ENCODE assay signal across 10 cellular contexts in the genomic region with DNA sequence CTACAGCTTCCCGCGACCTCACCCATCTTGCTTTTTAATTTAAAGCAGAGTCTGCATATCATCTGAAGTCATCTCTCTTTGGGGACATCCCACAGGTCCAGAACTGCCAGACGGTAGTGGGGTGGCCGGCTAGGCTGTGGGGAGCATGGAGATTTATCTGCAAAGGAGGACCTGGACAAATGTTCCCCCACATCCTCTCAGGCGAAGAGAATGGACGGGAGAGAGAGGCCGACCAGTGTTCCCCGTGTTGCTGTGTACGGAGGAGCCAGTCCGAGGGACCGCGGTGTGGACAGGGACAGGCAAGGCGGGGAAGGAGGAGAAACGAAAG. TPM values are rescaled to one million over a fixed set of nuclear protein-coding genes. Genes with fewer than 3 reads are reported as not detected.
A peak's percentile ranks its signal among the peaks of the same experiment; 100 is the strongest.
DNase-seq lines count a peak whose midpoint lies in the region; ATAC-seq, FAIRE-seq and TF ChIP-seq lines count a peak whose summit lies in the region.
"Had no signal": no experiment of that assay in that cellular context is flagged by ENCODE, and none has a peak within 500 bp of the region (broad histone marks: within the 10 kb centered on the region; RNA-seq: fewer than 3 reads in every experiment).

No MANE protein-coding gene starts in this region.

- peak overlapping the region; percentile 61 for H2AFZ ChIP-seq in endothelial cell of umbilical vein (ENCODE audit: low read depth, low read length)

- H3K4me2 ChIP-seq in endothelial cell of umbilical vein (ENCODE audit: insufficient read depth, low read length): peak overlapping the region; percentile 83

- no peak overlapping the region for H3K27ac ChIP-seq in endothelial cell of umbilical vein (ENCODE audit: insufficient read depth, low read depth, low read length)

- H3K36me3 ChIP-seq in NT2/D1 (ENCODE audit: insufficient read depth, insufficient read length, low read length) (peaks cover under 1% of the 10 kb centered on the region), endothelial cell of umbilical vein (ENCODE audit: control insufficient read depth in 2 of 2, extremely low read depth in 1 of 2, insufficient read depth in 2 of 2, low read length in 2 of 2) (no peaks in the 10 kb centered on the region)

- H3K9me3 ChIP-seq in NT2/D1 (ENCODE audit: insufficient read depth, low read length): no peaks in the 10 kb centered on the region
- no peaks in the 10 kb centered on the region for H3K9me3 ChIP-seq in endothelial cell of umbilical vein (replicated peaks; ENCODE audit: control insufficient read depth, insufficient read depth, low read length)

- H3K27ac Mint-ChIP-seq in nephron: peak overlapping the region in 1 of 3 experiments; percentile 21

- H3K9ac ChIP-seq in NT2/D1 (ENCODE audit: insufficient read length, low read depth) (peak overlapping the region; percentile 84), endothelial cell of umbilical vein (replicated peaks; ENCODE audit: extremely low read depth, insufficient read depth, low read length) (no peak overlapping the region)

- peaks cover 78% of the 10 kb centered on the region for H3K27me3 ChIP-seq in NT2/D1 (ENCODE audit: insufficient read depth, insufficient read length)
- H3K27me3 ChIP-seq in endothelial cell of umbilical vein (ENCODE audit: control insufficient read depth in 2 of 2, insufficient read depth in 2 of 2, low read length in 2 of 2): peaks cover 25 to 28% of the 10 kb centered on the region in 2 experiments

- H3K79me2 ChIP-seq in endothelial cell of umbilical vein (ENCODE audit: control insufficient read depth, insufficient read depth, low read length): no peaks in the 10 kb centered on the region

- H3K4me1 ChIP-seq in NT2/D1 (ENCODE audit: insufficient read depth, insufficient read length): peaks cover 3% of the 10 kb centered on the region
- peaks cover 20% of the 10 kb centered on the region for H3K4me1 ChIP-seq in endothelial cell of umbilical vein (ENCODE audit: control insufficient read depth, extremely low read depth, insufficient read depth, low read length)

- no peaks in the 10 kb centered on the region for H4K20me1 ChIP-seq in endothelial cell of umbilical vein (replicated peaks; ENCODE audit: control insufficient read depth, extremely low read depth, insufficient read depth, low read length)

- no peaks in the 10 kb centered on the region for H3K9me3 Mint-ChIP-seq in nephron

- no TSS peak for BruUV-seq in endothelial cell of umbilical vein (replicated peaks; lab: Mats Ljungman, UMichigan)

- H3K9me1 ChIP-seq in endothelial cell of umbilical vein (replicated peaks; ENCODE audit: control insufficient read depth, extremely low read depth, insufficient read depth, low read length): no peaks in the 10 kb centered on the region

- H3K4me3 Mint-ChIP-seq in nephron: peak overlapping the region; percentile 77 to 83 (median 79)

- H3K27me3 Mint-ChIP-seq in nephron (ENCODE audit: low read depth): peaks cover 96% of the 10 kb centered on the region

- intact Hi-C loops in endothelial cell of umbilical vein (cut with micrococcal nuclease): no loop called here

- POLR2A ChIA-PET in endothelial cell of umbilical vein (lab: Charles Lee): no interaction called here

- TF ChIP-seq CTCF in AG09309 (IDR thresholded peaks at IDR 0.05; ENCODE audit: control insufficient read depth, insufficient read depth, low read depth, low read length, missing control alignments) (no peak), endothelial cell of umbilical vein (IDR thresholded peaks at IDR 0.05; ENCODE audit: extremely low read depth in 1 of 2, insufficient read depth in 1 of 2, low read depth in 1 of 2, low read length in 2 of 2) (no peak), nephron (IDR thresholded peaks at IDR 0.05; ENCODE audit: unreplicated experiment in 3 of 3) (no peak)

- peak overlapping the region; percentile 50 for H3K4me3 ChIP-seq in AG09309 (ENCODE audit: control insufficient read depth, low read depth, low read length)
- H3K4me3 ChIP-seq in NT2/D1 (ENCODE audit: insufficient read length, low read depth): peak overlapping the region; percentile 49
- peak overlapping the region in 2 of 3 experiments; percentile 2 to 42 for H3K4me3 ChIP-seq in endothelial cell of umbilical vein (replicated peaks in 1 of 3; ENCODE audit: insufficient read depth in 1 of 3, low read depth in 1 of 3, low read length in 3 of 3)

- H3K4me1 Mint-ChIP-seq in nephron: no peaks in the 10 kb centered on the region

- H3K36me3 Mint-ChIP-seq in nephron (ENCODE audit: low read depth): no peaks in the 10 kb centered on the region

- no peak for ATAC-seq in GM18502 (IDR thresholded peaks at IDR 0.05; ENCODE audit: poor library complexity, unreplicated experiment)
- no peak for ATAC-seq in HG03565 (IDR thresholded peaks at IDR 0.05; ENCODE audit: unreplicated experiment)

- TF ChIP-seq POLR2A in endothelial cell of umbilical vein (IDR thresholded peaks at IDR 0.05; ENCODE audit: low read depth, low read length): no peak

- CTCF ChIA-PET in endothelial cell of umbilical vein (lab: Charles Lee): interaction anchor here (1.0 to 2.5 kb wide), 3 partner anchors 28 to 39 kb away, joined by 3 to 14 read pairs (median 6); no protein-coding TSS in a partner anchor

- dilution Hi-C loops in endothelial cell of umbilical vein (cut with MboI; ENCODE audit: extremely low pct_ligation_motif_present, low sequenced_read_pairs): no loop called here

- DNase-seq in AG09309 (ENCODE audit: low read depth) (no peak), NT2/D1 (ENCODE audit: low read depth, low spot score) (no peak), endothelial cell of umbilical vein (ENCODE audit: low read depth, low spot score) (no peak), EL (no peak), NCI-H226 (no peak)
- DNase-seq: NCI-H2081 treated with DMSO at 0.1 percent for 48 hours had no signal

- no peak for FAIRE-seq in endothelial cell of umbilical vein (lab: Jason Lieb, UNC)
- FAIRE-seq: G401.6 had no signal

TF ChIP-seq in endothelial cell of umbilical vein, 7 proteins besides CTCF, POLR2A, EP300 and RAD21:
- TF ChIP-seq JUN (IDR thresholded peaks at IDR 0.05; ENCODE audit: borderline replicate concordance, insufficient read depth, insufficient read length, low read depth): no peak
- TF ChIP-seq POLR2AphosphoS5 (IDR thresholded peaks at IDR 0.05; ENCODE audit: insufficient read depth, low read depth, low read length): no peak
- no peak for TF ChIP-seq FOS (IDR thresholded peaks at IDR 0.05; ENCODE audit: borderline replicate concordance, insufficient read depth, low read length)
- no peak for TF ChIP-seq EZH2 (IDR thresholded peaks at IDR 0.05; ENCODE audit: borderline replicate concordance, low read depth, low read length, severe bottlenecking)

RNA-seq across cellular contexts. Expression of gene MT1M, which starts 0.7 kb away (rescaled TPM):
- 1.8 and 4.6 TPM in 2 replicates for total RNA-seq in endothelial cell of umbilical vein
- polyA plus RNA-seq in endothelial cell of umbilical vein: 4.1 and 4.3 TPM in 2 replicates
- 5.6 and 6.0 TPM in 2 replicates for polyA plus RNA-seq in endothelial cell of umbilical vein (2011; cell fraction: cytosol; rRNA removed)
- polyA plus RNA-seq in endothelial cell of umbilical vein (2011; cell fraction: nucleus; rRNA removed): 0.65 and 1.5 TPM in 2 replicates
- polyA plus RNA-seq in endothelial cell of umbilical vein (2012): 2.2 and 3.2 TPM in 2 replicates
- polyA minus RNA-seq in endothelial cell of umbilical vein: 1.4 and 1.7 TPM in 2 replicates
- not detected for polyA minus RNA-seq in endothelial cell of umbilical vein (2011; cell fraction: cytosol; rRNA and poly(A)+ RNA removed)
- polyA minus RNA-seq in endothelial cell of umbilical vein (2011; cell fraction: nucleus; rRNA and poly(A)+ RNA removed): 0.58 TPM in 1 of 2 replicates, not detected in the other

RNA-seq across cellular contexts. Expression of gene MT1E, which starts 6.2 kb away (rescaled TPM):
- total RNA-seq in endothelial cell of umbilical vein: 201 and 346 TPM in 2 replicates
- polyA plus RNA-seq in endothelial cell of umbilical vein: 186 and 208 TPM in 2 replicates
- polyA plus RNA-seq in endothelial cell of umbilical vein (2011; cell fraction: cytosol; rRNA removed): 545 and 811 TPM in 2 replicates
- 176 and 197 TPM in 2 replicates for polyA plus RNA-seq in endothelial cell of umbilical vein (2011; cell fraction: nucleus; rRNA removed)
- 497 and 663 TPM in 2 replicates for polyA plus RNA-seq in endothelial cell of umbilical vein (2012)
- 45.8 and 61.2 TPM in 2 replicates for polyA minus RNA-seq in endothelial cell of umbilical vein
- 46.4 TPM for polyA minus RNA-seq in endothelial cell of umbilical vein (2011; cell fraction: cytosol; rRNA and poly(A)+ RNA removed)
- 17.6 and 21.5 TPM in 2 replicates for polyA minus RNA-seq in endothelial cell of umbilical vein (2011; cell fraction: nucleus; rRNA and poly(A)+ RNA removed)

RNA-seq across cellular contexts. Expression of gene MT1A, which starts 6.7 kb away (rescaled TPM):
- 5.4 and 8.4 TPM in 2 replicates for total RNA-seq in endothelial cell of umbilical vein
- polyA plus RNA-seq in endothelial cell of umbilical vein: 2.3 and 6.5 TPM in 2 replicates
- 8.9 and 15.6 TPM in 2 replicates for polyA plus RNA-seq in endothelial cell of umbilical vein (2011; cell fraction: cytosol; rRNA removed)
- polyA plus RNA-seq in endothelial cell of umbilical vein (2011; cell fraction: nucleus; rRNA removed): 3.3 and 3.7 TPM in 2 replicates
- 22.0 and 29.7 TPM in 2 replicates for polyA plus RNA-seq in endothelial cell of umbilical vein (2012)
- 3.8 TPM in 1 of 2 replicates, not detected in the other for polyA minus RNA-seq in endothelial cell of umbilical vein
- not detected for polyA minus RNA-seq in endothelial cell of umbilical vein (2011; cell fraction: cytosol; rRNA and poly(A)+ RNA removed)
- not detected in 2 replicates for polyA minus RNA-seq in endothelial cell of umbilical vein (2011; cell fraction: nucleus; rRNA and poly(A)+ RNA removed)

RNA-seq across cellular contexts. Expression of gene MT1B, which starts 19.9 kb away (rescaled TPM):
- not detected in 2 replicates for total RNA-seq in endothelial cell of umbilical vein
- not detected in 2 replicates for polyA plus RNA-seq in endothelial cell of umbilical vein
- not detected in 2 replicates for polyA plus RNA-seq in endothelial cell of umbilical vein (2011; cell fraction: cytosol; rRNA removed)
- polyA plus RNA-seq in endothelial cell of umbilical vein (2011; cell fraction: nucleus; rRNA removed): not detected in 2 replicates
- not detected in 2 replicates for polyA plus RNA-seq in endothelial cell of umbilical vein (2012)
- not detected in 2 replicates for polyA minus RNA-seq in endothelial cell of umbilical vein
- not detected for polyA minus RNA-seq in endothelial cell of umbilical vein (2011; cell fraction: cytosol; rRNA and poly(A)+ RNA removed)
- not detected in 2 replicates for polyA minus RNA-seq in endothelial cell of umbilical vein (2011; cell fraction: nucleus; rRNA and poly(A)+ RNA removed)

RNA-seq across cellular contexts. Expression of gene MT2A, which starts 23.4 kb away (rescaled TPM):
- 1,337 and 1,517 TPM in 2 replicates for total RNA-seq in endothelial cell of umbilical vein
- polyA plus RNA-seq in endothelial cell of umbilical vein: 260 and 276 TPM in 2 replicates
- 433 and 536 TPM in 2 replicates for polyA plus RNA-seq in endothelial cell of umbilical vein (2011; cell fraction: cytosol; rRNA removed)
- 161 and 174 TPM in 2 replicates for polyA plus RNA-seq in endothelial cell of umbilical vein (2011; cell fraction: nucleus; rRNA removed)
- 4,187 and 5,829 TPM in 2 replicates for polyA plus RNA-seq in endothelial cell of umbilical vein (2012)
- 94.1 and 153 TPM in 2 replicates for polyA minus RNA-seq in endothelial cell of umbilical vein
- 123 TPM for polyA minus RNA-seq in endothelial cell of umbilical vein (2011; cell fraction: cytosol; rRNA and poly(A)+ RNA removed)
- 54.8 and 79.2 TPM in 2 replicates for polyA minus RNA-seq in endothelial cell of umbilical vein (2011; cell fraction: nucleus; rRNA and poly(A)+ RNA removed)
